In the genomic region with DNA sequence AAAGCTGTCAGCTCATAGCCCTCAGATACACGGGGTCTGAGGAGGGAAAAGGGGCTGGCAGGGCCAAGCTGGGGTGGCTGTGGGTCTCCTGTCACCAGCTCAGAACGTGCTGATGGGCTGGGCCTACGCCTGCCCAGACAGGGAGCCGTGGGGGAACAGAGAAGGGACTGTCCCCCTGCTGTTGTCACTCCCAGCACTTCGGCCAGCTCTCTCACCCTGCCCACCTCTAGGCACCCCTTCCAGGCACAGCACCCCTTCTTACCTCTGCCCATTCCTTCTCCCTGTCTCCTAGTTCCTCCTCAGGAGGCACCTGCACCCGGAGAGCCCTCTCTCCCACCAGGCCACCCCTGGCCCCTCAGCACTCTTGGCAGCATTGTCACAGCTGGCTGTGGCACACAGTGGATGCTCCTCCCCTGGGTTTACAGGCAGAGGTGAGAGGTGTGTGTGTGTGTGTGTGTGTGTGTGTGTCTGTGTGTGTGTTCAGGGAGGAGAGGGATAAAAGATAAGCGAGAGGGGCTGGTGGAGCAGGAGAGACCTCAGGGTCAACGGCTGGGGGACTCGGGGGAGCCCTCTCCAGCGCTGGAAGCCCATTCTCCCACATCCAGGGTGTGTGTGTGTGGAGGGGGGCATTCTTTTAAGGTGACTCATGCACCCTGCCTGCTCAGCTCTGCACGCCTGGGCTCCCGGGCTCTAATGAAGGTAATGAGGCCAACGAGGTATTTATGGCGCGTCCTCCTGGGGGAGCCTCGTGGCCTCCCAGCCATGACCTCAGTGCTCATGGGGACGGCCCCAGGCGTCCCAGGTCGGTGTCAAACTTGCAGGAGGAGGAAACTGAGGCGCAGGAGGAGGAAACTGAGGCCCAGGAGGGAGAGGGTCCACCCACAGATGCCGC, we compare ENCODE assay signal across 8 cellular contexts.
DNase-seq lines count a peak whose midpoint lies in the region; ATAC-seq and TF ChIP-seq lines count a peak whose summit lies in the region.

No MANE protein-coding gene starts in this region.

- H3K4me1 Mint-ChIP-seq in nephron, result peaks cover 16% of the 10 kb centered on the region

- TF ChIP-seq CTCF in nephron (IDR thresholded peaks at IDR 0.05; ENCODE audit: unreplicated experiment in 3 of 3) (no peak), mucosa of descending colon (IDR thresholded peaks at IDR 0.05) (no peak)

- peak overlapping the region in 2 of 10 experiments; percentile 31 to 75; a peak in 2 of 20 replicates for H3K4me3 ChIP-seq in BLaER1 treated with 17β-estradiol and CSF1 and Interleukin-3, amounts not matched to agents 10 nM and 100 nM
- H3K4me3 ChIP-seq in Karpas-422 (ENCODE audit: low read length) (no peak overlapping the region), mucosa of descending colon (no peak overlapping the region)

- H3K4me2 ChIP-seq in BLaER1 treated with 17β-estradiol and CSF1 and Interleukin-3, amounts not matched to agents 10 nM and 100 nM, result peak overlapping the region; percentile 49 to 99 (median 90)
- no peak overlapping the region for H3K4me2 ChIP-seq in Karpas-422 (ENCODE audit: low read depth, low read length, poor library complexity, severe bottlenecking)

- peaks cover 0 to 14% (median 0%) of the 10 kb centered on the region in 11 experiments; a peak in 2 of 22 replicates for H4K20me1 ChIP-seq in BLaER1 treated with 17β-estradiol and CSF1 and Interleukin-3, amounts not matched to agents 10 nM and 100 nM
- H4K20me1 ChIP-seq in Karpas-422 (ENCODE audit: insufficient read depth, low read depth, low read length), result no peaks in the 10 kb centered on the region

- peak; percentile 50 for DNase-seq in Karpas-422
- DNase-seq in dedifferentiated amniotic fluid mesenchymal stem cell (ENCODE audit: extremely low spot score), result peak; percentile 47
- DNase-seq in mucosa of descending colon, result no peak
- DNase-seq in caudate nucleus (lab: John Stamatoyannopoulos, UW), result no peak

- H3K9ac ChIP-seq in BLaER1 treated with 17β-estradiol and CSF1 and Interleukin-3, amounts not matched to agents 10 nM and 100 nM, result peak overlapping the region in 4 of 11 experiments; percentile 49 to 87 (median 86); a peak in 8 of 22 replicates
- H3K9ac ChIP-seq in Karpas-422 (ENCODE audit: low read length), result no peak overlapping the region

- H3K4me1 ChIP-seq in BLaER1 treated with 17β-estradiol and CSF1 and Interleukin-3, amounts not matched to agents 10 nM and 100 nM, result peaks cover 33 to 61% (median 59%) of the 10 kb centered on the region in 10 experiments
- peaks cover 7% of the 10 kb centered on the region for H3K4me1 ChIP-seq in Karpas-422 (ENCODE audit: low read length)
- peaks cover 4% of the 10 kb centered on the region for H3K4me1 ChIP-seq in mucosa of descending colon (ENCODE audit: low read depth)

- H3K36me3 Mint-ChIP-seq in nephron (ENCODE audit: low read depth), result no peaks in the 10 kb centered on the region

- H3K9me3 Mint-ChIP-seq in nephron, result no peaks in the 10 kb centered on the region

- ATAC-seq in mucosa of descending colon, result no peak
- no peak for ATAC-seq in HG02571 (IDR thresholded peaks at IDR 0.05; ENCODE audit: unreplicated experiment)
- ATAC-seq in GM19463 (IDR thresholded peaks at IDR 0.05; ENCODE audit: unreplicated experiment), result no peak

- intact Hi-C loops in mucosa of descending colon (cut with DNase I, micrococcal nuclease), result no loop called here

- H3K36me3 ChIP-seq in BLaER1 treated with 17β-estradiol and CSF1 and Interleukin-3, amounts not matched to agents 10 nM and 100 nM, result peaks cover 0 to 22% (median 0%) of the 10 kb centered on the region in 11 experiments; a peak in 4 of 22 replicates
- H3K36me3 ChIP-seq in Karpas-422 (ENCODE audit: insufficient read depth, low read length) (no peaks in the 10 kb centered on the region), mucosa of descending colon (ENCODE audit: low read depth) (no peaks in the 10 kb centered on the region)

- no peaks in the 10 kb centered on the region for H3K9me3 ChIP-seq in BLaER1 treated with 17β-estradiol and CSF1 and Interleukin-3, amounts not matched to agents 10 nM and 100 nM (replicated peaks in 1 of 11)
- no peaks in the 10 kb centered on the region for H3K9me3 ChIP-seq in Karpas-422 (ENCODE audit: low read length)
- H3K9me3 ChIP-seq in mucosa of descending colon, result no peaks in the 10 kb centered on the region

- H3K27ac ChIP-seq in BLaER1 treated with 17β-estradiol and CSF1 and Interleukin-3, amounts not matched to agents 10 nM and 100 nM, result peak overlapping the region in 7 of 11 experiments; percentile 1 to 96 (median 53); a peak in 11 of 22 replicates
- H3K27ac ChIP-seq in Karpas-422 (ENCODE audit: low read length) (no peak overlapping the region), caudate nucleus (ENCODE audit: low read depth, low read length) (no peak overlapping the region)

- peak overlapping the region; percentile 69 to 82 (median 78) for H3K27ac Mint-ChIP-seq in nephron

- peaks cover 0 to 26% (median 0%) of the 10 kb centered on the region in 11 experiments; a peak in 5 of 22 replicates for H3K27me3 ChIP-seq in BLaER1 treated with 17β-estradiol and CSF1 and Interleukin-3, amounts not matched to agents 10 nM and 100 nM
- no peaks in the 10 kb centered on the region for H3K27me3 ChIP-seq in Karpas-422 (ENCODE audit: low read length)

- H3K79me2 ChIP-seq in Karpas-422 (ENCODE audit: low read length), result no peaks in the 10 kb centered on the region

- peak overlapping the region in 1 of 3 experiments; percentile 20 for H3K4me3 Mint-ChIP-seq in nephron

- no peaks in the 10 kb centered on the region for H3K9me2 ChIP-seq in Karpas-422 (replicated peaks; ENCODE audit: insufficient read depth, low read length)

- H3K27me3 Mint-ChIP-seq in nephron (ENCODE audit: low read depth), result peaks cover 9% of the 10 kb centered on the region

- H2AFZ ChIP-seq in Karpas-422 (ENCODE audit: low read length), result no peak overlapping the region

Comparison
In these comparisons a context has a peak if more than half of its experiments do, and no peak if none do; other contexts are left out.
1. H3K27ac ChIP-seq: peak in BLaER1 treated with 17β-estradiol and CSF1 and Interleukin-3, amounts not matched to agents 10 nM and 100 nM (7 of 11); none in Karpas-422 (single experiment) and caudate nucleus (single experiment).
2. DNase-seq: peak in Karpas-422 (single experiment) and dedifferentiated amniotic fluid mesenchymal stem cell (single experiment); none in mucosa of descending colon (0 of 3) and caudate nucleus (0 of 61).